ENCODE assay signal across 2 cellular contexts in genomic region chr1:22489823-22490222, GRCh38.
TF ChIP-seq lines count a peak whose summit lies in the region.

No MANE protein-coding gene starts in this region.

TF ChIP-seq in GM23338, 12 proteins besides CTCF, POLR2A, EP300 and RAD21 (continued from another document):
- TF ChIP-seq EZH2phosphoT487 (IDR thresholded peaks at IDR 0.05; ENCODE audit: unreplicated experiment) (no peak), CREB1 (CRISPR knock-in tag; IDR thresholded peaks at IDR 0.05; ENCODE audit: low read depth) (no peak), ZNF331 (CRISPR knock-in tag; IDR thresholded peaks at IDR 0.05; ENCODE audit: low read depth) (no peak), EZH2 (IDR thresholded peaks at IDR 0.05; ENCODE audit: low read depth, unreplicated experiment) (no peak), POLR2AphosphoS5 (IDR thresholded peaks at IDR 0.05; ENCODE audit: low read depth) (no peak), ZNF462 (CRISPR knock-in tag; IDR thresholded peaks at IDR 0.05) (no peak), REST (IDR thresholded peaks at IDR 0.05; ENCODE audit: unreplicated experiment) (no peak), ETS1 (IDR thresholded peaks at IDR 0.05) (no peak), JUNB (IDR thresholded peaks at IDR 0.05; ENCODE audit: unreplicated experiment) (no peak)

TF ChIP-seq in GM12878, 131 proteins besides CTCF, POLR2A, EP300 and RAD21 (continued from another document):
- TF ChIP-seq EGR1 (IDR thresholded peaks at IDR 0.05; ENCODE audit: borderline replicate concordance in 1 of 2, low read depth in 2 of 2, low read length in 2 of 2) (no peak), JUND (IDR thresholded peaks at IDR 0.05; ENCODE audit: low read depth, low read length) (no peak), NR2C1 (IDR thresholded peaks at IDR 0.05) (no peak), ATF3 (IDR thresholded peaks at IDR 0.05; ENCODE audit: borderline replicate concordance, extremely low read depth, low read depth, low read length) (no peak), RELA (IDR thresholded peaks at IDR 0.05; ENCODE audit: borderline replicate concordance, partially characterized antibody) (no peak), ZNF217 (IDR thresholded peaks at IDR 0.05) (no peak), ZNF384 (IDR thresholded peaks at IDR 0.05; ENCODE audit: borderline replicate concordance, low read depth, low read length) (no peak), DPF2 (IDR thresholded peaks at IDR 0.05) (no peak), CBX3 (IDR thresholded peaks at IDR 0.05; ENCODE audit: borderline replicate concordance, low read depth) (no peak), FOXK2 (IDR thresholded peaks at IDR 0.05) (no peak), TARDBP (IDR thresholded peaks at IDR 0.05; ENCODE audit: borderline replicate concordance) (no peak), EED (IDR thresholded peaks at IDR 0.05; ENCODE audit: low read depth) (no peak), CREB1 (IDR thresholded peaks at IDR 0.05; ENCODE audit: low read depth) (no peak), PKNOX1 (IDR thresholded peaks at IDR 0.05) (no peak)
